30 cellular contexts compared by ENCODE assay signal in the genomic region with DNA sequence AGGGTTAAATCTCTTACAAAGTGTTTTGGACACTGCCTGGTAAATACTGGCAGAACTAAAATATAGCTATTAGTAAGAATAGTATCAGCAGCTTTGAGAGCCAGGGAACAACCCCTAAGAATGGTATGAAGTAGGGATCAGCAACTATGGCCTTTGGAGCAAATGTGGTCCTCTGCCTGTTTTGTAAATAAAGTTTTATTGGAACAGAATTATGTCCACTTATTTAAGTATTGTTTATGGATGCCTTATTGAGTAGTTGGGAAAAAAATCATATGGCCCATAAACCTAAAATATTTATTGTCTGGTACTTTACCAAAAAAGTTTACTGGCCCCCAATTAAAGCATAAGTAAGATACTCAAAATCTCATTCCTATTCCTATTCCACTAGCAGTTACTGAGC.
"Had no signal": no experiment of that assay in that cellular context is flagged by ENCODE, and none has a peak within 500 bp of the region (broad histone marks: within the 10 kb centered on the region; RNA-seq: fewer than 3 reads in every experiment).

No MANE protein-coding gene starts in this region.

- H3K36me3 Mint-ChIP-seq: natural killer cell, neural progenitor cell had no signal

- H3K27me3 ChIP-seq: neural progenitor cell, ovary, spleen, stomach, thyroid gland, tibial nerve, upper lobe of left lung, vagina had no signal

- H3K4me2 ChIP-seq: neural progenitor cell, smooth muscle cell had no signal

- H2AFZ ChIP-seq: neural progenitor cell, parathyroid adenoma had no signal

- H3K4me1 Mint-ChIP-seq: natural killer cell had no signal

- H3K9me3 ChIP-seq: ovary, psoas muscle, spleen, stomach, thoracic aorta, thyroid gland, tibial nerve, upper lobe of left lung, vagina had no signal

- FAIRE-seq: urothelium cell line had no signal

- H3K27ac Mint-ChIP-seq: natural killer cell; nephron; neural progenitor cell; progenitor cell of endocrine pancreas; stimulated activated naive CD8-positive, alpha-beta T cell treated with anti-CD3 and anti-CD28 coated beads, Interleukin-15, Interleukin-2, amounts not matched to agents 100 ng/mL and 50 ng/mL, for 24 hours had no signal

- H3K4me3 ChIP-seq: neural progenitor cell, ovary, psoas muscle, skin epidermis, smooth muscle cell, spleen, stomach, thoracic aorta, thyroid gland, tibial nerve, upper lobe of left lung, vagina had no signal

- H3K9me3 Mint-ChIP-seq: natural killer cell, nephron, neural progenitor cell had no signal

- H3K79me2 ChIP-seq: parathyroid adenoma had no signal

- ATAC-seq: natural killer cell; psoas muscle; right cardiac atrium; sciatic nerve; stimulated activated naive B cell treated with anti-CD40 and anti-IgM and Interleukin-4, amounts not matched to agents 10 μg/mL and 1 μg/mL and 100 μg/mL, for 72 hours had no signal

- H3K27me3 Mint-ChIP-seq: stimulated activated naive B cell treated with anti-CD40 and anti-IgM and Interleukin-4, amounts not matched to agents 10 μg/mL and 1 μg/mL and 100 μg/mL, for 72 hours had no signal

- H3K4me1 ChIP-seq: parathyroid adenoma, tibial nerve, vagina had no signal

- DNase-seq: natural killer cell; occipital lobe; ovary; posterior cingulate gyrus; psoas muscle; right cardiac atrium; spleen; stimulated activated CD4-positive, alpha-beta T cell treated with anti-CD3 and anti-CD28 coated beads, Interleukin-12 subunit alpha, Interleukin-12 subunit beta, amount 100 ng/mL, for 4 hours; stimulated activated CD4-positive, alpha-beta T cell treated with anti-CD3 and anti-CD28 coated beads, Interleukin-1b, Interleukin-23, amount 100 ng/mL, for 48 hours; stimulated activated CD4-positive, alpha-beta T cell treated with anti-CD3 and anti-CD28 coated beads, Interleukin-4, amount 100 ng/mL, for 1 hour; stimulated activated CD4-positive, alpha-beta T cell treated with anti-CD3 and anti-CD28 coated beads, Interleukin-4, amount 100 ng/mL, for 4 hours; stimulated activated CD8-positive, alpha-beta memory T cell treated with anti-CD3 and anti-CD28 coated beads, Interleukin-4, amount 100 ng/mL, for 48 hours; stimulated activated naive B cell treated with anti-CD40 and anti-IgM and Interleukin-4, amounts not matched to agents 10 μg/mL and 1 μg/mL and 100 μg/mL, for 72 hours; stimulated activated naive CD4-positive, alpha-beta T cell treated with Interleukin-2 at 50 U/mL for 16 hours; stomach; thyroid gland; trophoblast cell; upper lobe of left lung had no signal

- H3K36me3 ChIP-seq: neural progenitor cell, ovary, spleen, stomach, thoracic aorta, thyroid gland, tibial nerve, upper lobe of left lung, vagina had no signal

- H3K9ac ChIP-seq: neural progenitor cell, parathyroid adenoma had no signal

- H3K4me3 Mint-ChIP-seq: natural killer cell; nephron; neural progenitor cell; stimulated activated naive B cell treated with anti-CD40 and anti-IgM and Interleukin-4, amounts not matched to agents 10 μg/mL and 1 μg/mL and 100 μg/mL, for 72 hours; stimulated activated naive CD8-positive, alpha-beta T cell treated with anti-CD3 and anti-CD28 coated beads, Interleukin-15, Interleukin-2, amounts not matched to agents 100 ng/mL and 50 ng/mL, for 24 hours had no signal

- H3K27ac ChIP-seq: neural progenitor cell, ovary, parathyroid adenoma, psoas muscle, skin epidermis, stomach, thoracic aorta, thyroid gland, tibial nerve, upper lobe of left lung, vagina had no signal
